In genomic region chr19:10289836-10290438, GRCh38 we compare ENCODE assay signal across 8 cellular contexts. TPM values are rescaled to one million over a fixed set of nuclear protein-coding genes. Genes with fewer than 3 reads are reported as not detected.
A peak's percentile ranks its signal among the peaks of the same experiment; 100 is the strongest.
DNase-seq lines count a peak whose midpoint lies in the region; ATAC-seq and TF ChIP-seq lines count a peak whose summit lies in the region.

A gene with protein sequence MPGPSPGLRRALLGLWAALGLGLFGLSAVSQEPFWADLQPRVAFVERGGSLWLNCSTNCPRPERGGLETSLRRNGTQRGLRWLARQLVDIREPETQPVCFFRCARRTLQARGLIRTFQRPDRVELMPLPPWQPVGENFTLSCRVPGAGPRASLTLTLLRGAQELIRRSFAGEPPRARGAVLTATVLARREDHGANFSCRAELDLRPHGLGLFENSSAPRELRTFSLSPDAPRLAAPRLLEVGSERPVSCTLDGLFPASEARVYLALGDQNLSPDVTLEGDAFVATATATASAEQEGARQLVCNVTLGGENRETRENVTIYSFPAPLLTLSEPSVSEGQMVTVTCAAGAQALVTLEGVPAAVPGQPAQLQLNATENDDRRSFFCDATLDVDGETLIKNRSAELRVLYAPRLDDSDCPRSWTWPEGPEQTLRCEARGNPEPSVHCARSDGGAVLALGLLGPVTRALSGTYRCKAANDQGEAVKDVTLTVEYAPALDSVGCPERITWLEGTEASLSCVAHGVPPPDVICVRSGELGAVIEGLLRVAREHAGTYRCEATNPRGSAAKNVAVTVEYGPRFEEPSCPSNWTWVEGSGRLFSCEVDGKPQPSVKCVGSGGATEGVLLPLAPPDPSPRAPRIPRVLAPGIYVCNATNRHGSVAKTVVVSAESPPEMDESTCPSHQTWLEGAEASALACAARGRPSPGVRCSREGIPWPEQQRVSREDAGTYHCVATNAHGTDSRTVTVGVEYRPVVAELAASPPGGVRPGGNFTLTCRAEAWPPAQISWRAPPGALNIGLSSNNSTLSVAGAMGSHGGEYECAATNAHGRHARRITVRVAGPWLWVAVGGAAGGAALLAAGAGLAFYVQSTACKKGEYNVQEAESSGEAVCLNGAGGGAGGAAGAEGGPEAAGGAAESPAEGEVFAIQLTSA (plus strand): TSS chr19:10289952. CDS start chr19:10290044, 92 bp downstream.

- H3K27ac ChIP-seq in Peyer's patch, result peak within 1 kb of the TSS in 1 of 4 donors; percentile 25
- no peak within 1 kb of the TSS for H3K27ac ChIP-seq in brain microvascular endothelial cell
- H3K27ac ChIP-seq in urinary bladder (ENCODE audit: low read depth), result no peak within 1 kb of the TSS

- peaks cover 48 to 78% (median 48%) of the 10 kb centered on the region in 3 donors for H3K27me3 Mint-ChIP-seq in naive B cell

- in situ Hi-C loops in brain microvascular endothelial cell (cut with HindIII; ENCODE audit: low pct_ligation_motif_present, low sequenced_read_pairs), result no loop called here

- TF ChIP-seq CTCF in Peyer's patch (IDR thresholded peaks at IDR 0.05) (no peak), brain microvascular endothelial cell (IDR thresholded peaks at IDR 0.05; ENCODE audit: low read depth, low read length, missing control alignments) (no peak)

- peak within 1 kb of the TSS; percentile 79 to 93 (median 86) for H3K4me3 Mint-ChIP-seq in naive B cell

- H3K9me3 Mint-ChIP-seq in naive B cell, result peaks cover 0 to 5% (median 0%) of the 10 kb centered on the region in 7 donors

- DNase-seq in NCI-H345 (lab: John Stamatoyannopoulos, UW) (peak; percentile 17), NCI-H345 treated with DMSO at 0.1 percent for 48 hours (lab: John Stamatoyannopoulos, UW; ENCODE audit: unreplicated experiment) (no peak), Peyer's patch (no peak), brain microvascular endothelial cell (no peak), naive B cell (no peak), inferior parietal cortex (ENCODE audit: extremely low spot score) (no peak)

- TF ChIP-seq POLR2A in Peyer's patch (IDR thresholded peaks at IDR 0.05), result no peak

- H3K9me3 ChIP-seq in Peyer's patch, result no peaks in the 10 kb centered on the region

- H3K36me3 ChIP-seq in Peyer's patch (peaks cover 0 to 4% (median 0%) of the 10 kb centered on the region in 3 donors), brain microvascular endothelial cell (replicated peaks) (peaks cover 8% of the 10 kb centered on the region), urinary bladder (ENCODE audit: insufficient read depth) (no peaks in the 10 kb centered on the region)

- H3K27ac Mint-ChIP-seq in naive B cell, result peak within 1 kb of the TSS; percentile 65 to 93 (median 78)

- peaks cover 8 to 18% of the 10 kb centered on the region in 2 donors for H3K36me3 Mint-ChIP-seq in naive B cell

- H3K4me3 ChIP-seq in Peyer's patch (peak within 1 kb of the TSS; percentile 29 to 49 (median 36)), brain microvascular endothelial cell (ENCODE audit: low read depth, low read length) (peak within 1 kb of the TSS; percentile 32), urinary bladder (ENCODE audit: low read depth, low read length) (peak within 1 kb of the TSS; percentile 30)

- H3K4me1 ChIP-seq in Peyer's patch (peaks cover 0 to 83% (median 63%) of the 10 kb centered on the region in 4 donors), urinary bladder (ENCODE audit: insufficient read depth) (peaks cover 4% of the 10 kb centered on the region)

- ATAC-seq in naive B cell (ENCODE audit: low read depth in 2 of 2) (peak; percentile 10 to 15), GM19351 (IDR thresholded peaks at IDR 0.05; ENCODE audit: unreplicated experiment) (no peak)

- H3K4me1 Mint-ChIP-seq in naive B cell, result peaks cover 42 to 80% (median 73%) of the 10 kb centered on the region in 3 donors

- 2% methylated on average over 49 of the region's 49 CpGs for WGBS in urinary bladder

- H3K27me3 ChIP-seq in Peyer's patch (peaks cover 0 to 56% of the 10 kb centered on the region in 2 donors), brain microvascular endothelial cell (replicated peaks) (peaks cover 48% of the 10 kb centered on the region)

RNA-seq across cellular contexts. Expression of the gene that starts here (rescaled TPM):
- under 1 TPM in 1 of 4 donors, not detected in 3; 0.27 TPM for total RNA-seq in Peyer's patch
- polyA plus RNA-seq in naive B cell (ENCODE audit: low read depth in 6 of 6), result not detected
- total RNA-seq in urinary bladder, result 0.53 TPM
- 1.8 TPM for polyA plus RNA-seq in urinary bladder

Comparison
In these comparisons a context has a peak if more than half of its experiments do, and no peak if none do; other contexts are left out.
1. Peak in ATAC-seq in naive B cell; RNA of the gene not detected or under 1 TPM.